22 cellular contexts compared by ENCODE assay signal in genomic region chr14:88842414-88842813, GRCh38.
"Had no signal": no experiment of that assay in that cellular context is flagged by ENCODE, and none has a peak within 500 bp of the region (broad histone marks: within the 10 kb centered on the region; RNA-seq: fewer than 3 reads in every experiment).

No MANE protein-coding gene starts in this region.

- H3K27ac ChIP-seq: body of pancreas, SK-N-MC had no signal

- H3K36me3 Mint-ChIP-seq: activated CD8-positive, alpha-beta memory T cell treated with anti-CD3 and anti-CD28 coated beads, Interleukin-2, amount 10 ng/mL, durations not matched to agents 7 days and 5 days had no signal

- H3K4me3 ChIP-seq: body of pancreas, SK-N-MC had no signal

- ATAC-seq: activated CD8-positive, alpha-beta memory T cell treated with anti-CD3 and anti-CD28 coated beads, Interleukin-2, amount 10 ng/mL, durations not matched to agents 7 days and 5 days; body of pancreas; Right ventricle myocardium inferior had no signal

- H3K27me3 Mint-ChIP-seq: activated B cell treated with CpG ODN at 0.5 μM for 24 hours; activated CD8-positive, alpha-beta memory T cell treated with anti-CD3 and anti-CD28 coated beads, Interleukin-2, amount 10 ng/mL, durations not matched to agents 7 days and 5 days; activated T-cell treated with anti-CD3 and anti-CD28 coated beads, Interleukin-2, amount 50 U/mL, for 24 hours had no signal

- H3K27ac Mint-ChIP-seq: activated B cell treated with CpG ODN at 0.5 μM for 24 hours; activated CD4-positive, alpha-beta T cell treated with anti-CD3 and anti-CD28 coated beads, Interleukin-2, amount 10 ng/mL, durations not matched to agents 24 days and 14 days; activated CD8-positive, alpha-beta memory T cell treated with anti-CD3 and anti-CD28 coated beads, Interleukin-2, amount 10 ng/mL, durations not matched to agents 7 days and 5 days; activated naive CD4-positive, alpha-beta T cell treated with anti-CD3 and anti-CD28 coated beads, Interleukin-2, amount 50 U/mL, for 24 hours; activated T-cell treated with anti-CD3 and anti-CD28 coated beads, Interleukin-2, amount 50 U/mL, for 24 hours; activated T-helper 1 cell treated with anti-CD3 and anti-CD28 coated beads, Interleukin-12 subunit alpha, Interleukin-12 subunit beta, Interleukin-2, Interleukin-4 antibody, amounts not matched to agents 30 ng/mL and 10 ng/mL and 1 ng/mL, durations not matched to agents 14 hours and 24 hours and 36 hours; T-helper 1 cell treated with Interleukin-12 subunit alpha and Interleukin-12 subunit beta and Interleukin-4 antibody, amounts not matched to agents 30 μg/mL and 1 μg/mL, for 36 hours had no signal

- H3K4me3 Mint-ChIP-seq: activated B cell treated with CpG ODN at 0.5 μM for 24 hours; activated CD4-positive, alpha-beta T cell treated with anti-CD3 and anti-CD28 coated beads, Interleukin-2, amount 10 ng/mL, durations not matched to agents 24 days and 14 days; activated CD8-positive, alpha-beta memory T cell treated with anti-CD3 and anti-CD28 coated beads, Interleukin-2, amount 10 ng/mL, durations not matched to agents 7 days and 5 days; activated naive CD4-positive, alpha-beta T cell treated with anti-CD3 and anti-CD28 coated beads, Interleukin-2, amount 50 U/mL, for 24 hours; activated T-cell treated with anti-CD3 and anti-CD28 coated beads, Interleukin-2, amount 50 U/mL, for 24 hours; activated T-helper 1 cell treated with anti-CD3 and anti-CD28 coated beads, Interleukin-12 subunit alpha, Interleukin-12 subunit beta, Interleukin-2, Interleukin-4 antibody, amounts not matched to agents 30 ng/mL and 10 ng/mL and 1 ng/mL, durations not matched to agents 14 hours and 24 hours and 36 hours; T-helper 1 cell treated with Interleukin-12 subunit alpha and Interleukin-12 subunit beta and Interleukin-4 antibody, amounts not matched to agents 30 μg/mL and 1 μg/mL, for 36 hours had no signal

- DNase-seq: activated B cell treated with CpG ODN at 0.5 μM for 24 hours; activated CD4-positive, alpha-beta T cell treated with anti-CD3 and anti-CD28 coated beads for 1 hour; activated CD4-positive, alpha-beta T cell treated with anti-CD3 and anti-CD28 coated beads, Interleukin-2, amount 10 ng/mL, durations not matched to agents 24 days and 14 days; activated CD4-positive, alpha-beta T cell treated with anti-CD3 and anti-CD28 coated beads, Interleukin-2, amount 50 U/mL, for 48 hours; activated CD8-positive, alpha-beta memory T cell treated with anti-CD3 and anti-CD28 coated beads, Interleukin-2, amount 10 ng/mL, durations not matched to agents 7 days and 5 days; activated effector memory CD4-positive, alpha-beta T cell treated with Interleukin-2 at 50 U/mL for 16 hours; activated naive CD4-positive, alpha-beta T cell; activated T-cell treated with anti-CD3 and anti-CD28 coated beads, Interleukin-2, amount 50 U/mL, for 24 hours; aorta; body of pancreas; KG1; NCI-H1092; NCI-H1417; NCI-H2029; NCI-H345; NCI-H510A; NCI-H526 treated with DMSO at 0.1 percent for 48 hours had no signal

- H3K4me1 ChIP-seq: body of pancreas had no signal

- H3K4me1 Mint-ChIP-seq: activated B cell treated with CpG ODN at 0.5 μM for 24 hours; activated CD4-positive, alpha-beta T cell treated with anti-CD3 and anti-CD28 coated beads, Interleukin-2, amount 10 ng/mL, durations not matched to agents 24 days and 14 days; activated CD8-positive, alpha-beta memory T cell treated with anti-CD3 and anti-CD28 coated beads, Interleukin-2, amount 10 ng/mL, durations not matched to agents 7 days and 5 days; activated naive CD4-positive, alpha-beta T cell treated with anti-CD3 and anti-CD28 coated beads, Interleukin-2, amount 50 U/mL, for 24 hours had no signal

- H3K27me3 ChIP-seq: body of pancreas had no signal

- H3K9me3 Mint-ChIP-seq: activated B cell treated with CpG ODN at 0.5 μM for 24 hours; activated CD4-positive, alpha-beta T cell treated with anti-CD3 and anti-CD28 coated beads, Interleukin-2, amount 10 ng/mL, durations not matched to agents 24 days and 14 days; activated naive CD4-positive, alpha-beta T cell treated with anti-CD3 and anti-CD28 coated beads, Interleukin-2, amount 50 U/mL, for 24 hours; activated T-cell treated with anti-CD3 and anti-CD28 coated beads, Interleukin-2, amount 50 U/mL, for 24 hours; activated T-helper 1 cell treated with anti-CD3 and anti-CD28 coated beads, Interleukin-12 subunit alpha, Interleukin-12 subunit beta, Interleukin-2, Interleukin-4 antibody, amounts not matched to agents 30 ng/mL and 10 ng/mL and 1 ng/mL, durations not matched to agents 14 hours and 24 hours and 36 hours; T-helper 1 cell treated with Interleukin-12 subunit alpha and Interleukin-12 subunit beta and Interleukin-4 antibody, amounts not matched to agents 30 μg/mL and 1 μg/mL, for 36 hours had no signal

- H3K9me3 ChIP-seq: body of pancreas had no signal
